Comparison of ENCODE assay signal across 1 cellular context in the genomic region with DNA sequence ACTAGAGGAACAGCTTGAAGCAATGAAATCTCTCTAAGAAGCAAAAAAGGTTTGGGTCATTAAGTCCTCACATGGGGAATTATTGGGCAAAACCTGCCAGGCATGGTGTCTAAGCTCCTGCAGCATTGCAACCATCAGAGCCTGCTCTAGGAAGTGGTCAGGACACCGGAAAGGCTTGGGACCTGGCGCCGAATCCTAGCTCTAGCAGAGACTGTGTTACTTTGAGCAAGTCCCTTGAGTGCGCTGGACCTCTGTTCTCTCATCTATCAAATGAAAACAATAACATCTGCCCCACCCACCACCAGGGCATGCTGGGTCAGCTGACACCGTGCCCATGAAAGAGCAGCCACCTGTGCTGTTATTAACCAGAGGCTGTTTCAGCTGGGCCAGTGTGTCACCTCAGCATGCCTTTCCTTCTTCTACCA.
TF ChIP-seq lines count a peak whose summit lies in the region.

No MANE protein-coding gene starts in this region.

TF ChIP-seq in HepG2, 621 proteins besides CTCF, POLR2A, EP300 and RAD21 (continued from another document and continues in another):
- TF ChIP-seq U2AF2 (IDR thresholded peaks at IDR 0.05; ENCODE audit: low read depth, low read length) (no peak), RORA (CRISPR knock-in tag; IDR thresholded peaks at IDR 0.05) (no peak), ZNF749 (CRISPR knock-in tag; IDR thresholded peaks at IDR 0.05; ENCODE audit: borderline replicate concordance) (no peak), ZNF383 (CRISPR knock-in tag; IDR thresholded peaks at IDR 0.05; ENCODE audit: borderline replicate concordance) (no peak), ZSCAN29 (CRISPR knock-in tag; conservative IDR thresholded peaks at IDR 0.05) (no peak), FOSL2 (CRISPR knock-in tag; IDR thresholded peaks at IDR 0.05) (peak; percentile 38), MTA3 (CRISPR knock-in tag; IDR thresholded peaks at IDR 0.05) (no peak), RBM22 (optimal IDR thresholded peaks at IDR 0.05; ENCODE audit: low read length) (no peak), POLR2AphosphoS5 (IDR thresholded peaks at IDR 0.05; ENCODE audit: low read depth, low read length) (peak; percentile 25; the same call in 1 of the 2 replicates), ZNF124 (CRISPR knock-in tag; IDR thresholded peaks at IDR 0.05) (no peak), BCL6 (CRISPR knock-in tag; IDR thresholded peaks at IDR 0.05) (0 out of 2 replicates have a peak, but pooled peaks have one; percentile 6), SRF (IDR thresholded peaks at IDR 0.05; ENCODE audit: low read depth, low read length) (no peak), IKZF1 (IDR thresholded peaks at IDR 0.05) (no peak), ZBTB38 (CRISPR knock-in tag; IDR thresholded peaks at IDR 0.05) (no peak), ZNF598 (CRISPR knock-in tag; IDR thresholded peaks at IDR 0.05; ENCODE audit: borderline replicate concordance) (0 out of 2 replicates have a peak, but pooled peaks have one; percentile 17), MXI1 (IDR thresholded peaks at IDR 0.05; ENCODE audit: borderline replicate concordance, low read depth, low read length) (no peak; the same call in 2 of the 3 replicates), TARDBP (CRISPR knock-in tag; IDR thresholded peaks at IDR 0.05) (0 out of 2 replicates have a peak, but pooled peaks have one; percentile 41)
- TF ChIP-seq, protein P1, sequence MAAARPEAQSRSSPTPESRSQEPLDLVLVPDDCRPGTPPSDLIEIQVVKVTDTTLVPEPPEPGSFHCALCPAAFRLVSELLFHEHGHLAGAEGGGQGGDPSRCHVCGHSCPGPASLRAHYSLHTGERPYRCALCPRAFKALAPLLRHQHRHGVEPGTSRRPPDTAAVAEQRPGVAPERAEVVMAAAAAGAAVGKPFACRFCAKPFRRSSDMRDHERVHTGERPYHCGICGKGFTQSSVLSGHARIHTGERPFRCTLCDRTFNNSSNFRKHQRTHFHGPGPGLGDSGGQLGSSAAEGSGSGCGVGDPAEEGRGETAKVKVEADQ (CRISPR knock-in tag; IDR thresholded peaks at IDR 0.05; ENCODE audit: borderline replicate concordance): no peak
- TF ChIP-seq, protein P2, sequence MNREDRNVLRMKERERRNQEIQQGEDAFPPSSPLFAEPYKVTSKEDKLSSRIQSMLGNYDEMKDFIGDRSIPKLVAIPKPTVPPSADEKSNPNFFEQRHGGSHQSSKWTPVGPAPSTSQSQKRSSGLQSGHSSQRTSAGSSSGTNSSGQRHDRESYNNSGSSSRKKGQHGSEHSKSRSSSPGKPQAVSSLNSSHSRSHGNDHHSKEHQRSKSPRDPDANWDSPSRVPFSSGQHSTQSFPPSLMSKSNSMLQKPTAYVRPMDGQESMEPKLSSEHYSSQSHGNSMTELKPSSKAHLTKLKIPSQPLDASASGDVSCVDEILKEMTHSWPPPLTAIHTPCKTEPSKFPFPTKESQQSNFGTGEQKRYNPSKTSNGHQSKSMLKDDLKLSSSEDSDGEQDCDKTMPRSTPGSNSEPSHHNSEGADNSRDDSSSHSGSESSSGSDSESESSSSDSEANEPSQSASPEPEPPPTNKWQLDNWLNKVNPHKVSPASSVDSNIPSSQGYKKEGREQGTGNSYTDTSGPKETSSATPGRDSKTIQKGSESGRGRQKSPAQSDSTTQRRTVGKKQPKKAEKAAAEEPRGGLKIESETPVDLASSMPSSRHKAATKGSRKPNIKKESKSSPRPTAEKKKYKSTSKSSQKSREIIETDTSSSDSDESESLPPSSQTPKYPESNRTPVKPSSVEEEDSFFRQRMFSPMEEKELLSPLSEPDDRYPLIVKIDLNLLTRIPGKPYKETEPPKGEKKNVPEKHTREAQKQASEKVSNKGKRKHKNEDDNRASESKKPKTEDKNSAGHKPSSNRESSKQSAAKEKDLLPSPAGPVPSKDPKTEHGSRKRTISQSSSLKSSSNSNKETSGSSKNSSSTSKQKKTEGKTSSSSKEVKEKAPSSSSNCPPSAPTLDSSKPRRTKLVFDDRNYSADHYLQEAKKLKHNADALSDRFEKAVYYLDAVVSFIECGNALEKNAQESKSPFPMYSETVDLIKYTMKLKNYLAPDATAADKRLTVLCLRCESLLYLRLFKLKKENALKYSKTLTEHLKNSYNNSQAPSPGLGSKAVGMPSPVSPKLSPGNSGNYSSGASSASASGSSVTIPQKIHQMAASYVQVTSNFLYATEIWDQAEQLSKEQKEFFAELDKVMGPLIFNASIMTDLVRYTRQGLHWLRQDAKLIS (CRISPR knock-in tag; IDR thresholded peaks at IDR 0.05): no peak
- TF ChIP-seq, protein P3, sequence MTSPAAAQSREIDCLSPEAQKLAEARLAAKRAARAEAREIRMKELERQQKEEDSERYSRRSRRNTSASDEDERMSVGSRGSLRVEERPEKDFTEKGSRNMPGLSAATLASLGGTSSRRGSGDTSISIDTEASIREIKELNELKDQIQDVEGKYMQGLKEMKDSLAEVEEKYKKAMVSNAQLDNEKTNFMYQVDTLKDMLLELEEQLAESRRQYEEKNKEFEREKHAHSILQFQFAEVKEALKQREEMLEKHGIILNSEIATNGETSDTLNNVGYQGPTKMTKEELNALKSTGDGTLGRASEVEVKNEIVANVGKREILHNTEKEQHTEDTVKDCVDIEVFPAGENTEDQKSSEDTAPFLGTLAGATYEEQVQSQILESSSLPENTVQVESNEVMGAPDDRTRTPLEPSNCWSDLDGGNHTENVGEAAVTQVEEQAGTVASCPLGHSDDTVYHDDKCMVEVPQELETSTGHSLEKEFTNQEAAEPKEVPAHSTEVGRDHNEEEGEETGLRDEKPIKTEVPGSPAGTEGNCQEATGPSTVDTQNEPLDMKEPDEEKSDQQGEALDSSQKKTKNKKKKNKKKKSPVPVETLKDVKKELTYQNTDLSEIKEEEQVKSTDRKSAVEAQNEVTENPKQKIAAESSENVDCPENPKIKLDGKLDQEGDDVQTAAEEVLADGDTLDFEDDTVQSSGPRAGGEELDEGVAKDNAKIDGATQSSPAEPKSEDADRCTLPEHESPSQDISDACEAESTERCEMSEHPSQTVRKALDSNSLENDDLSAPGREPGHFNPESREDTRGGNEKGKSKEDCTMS (CRISPR knock-in tag; conservative IDR thresholded peaks at IDR 0.05): no peak
- TF ChIP-seq, protein P4, sequence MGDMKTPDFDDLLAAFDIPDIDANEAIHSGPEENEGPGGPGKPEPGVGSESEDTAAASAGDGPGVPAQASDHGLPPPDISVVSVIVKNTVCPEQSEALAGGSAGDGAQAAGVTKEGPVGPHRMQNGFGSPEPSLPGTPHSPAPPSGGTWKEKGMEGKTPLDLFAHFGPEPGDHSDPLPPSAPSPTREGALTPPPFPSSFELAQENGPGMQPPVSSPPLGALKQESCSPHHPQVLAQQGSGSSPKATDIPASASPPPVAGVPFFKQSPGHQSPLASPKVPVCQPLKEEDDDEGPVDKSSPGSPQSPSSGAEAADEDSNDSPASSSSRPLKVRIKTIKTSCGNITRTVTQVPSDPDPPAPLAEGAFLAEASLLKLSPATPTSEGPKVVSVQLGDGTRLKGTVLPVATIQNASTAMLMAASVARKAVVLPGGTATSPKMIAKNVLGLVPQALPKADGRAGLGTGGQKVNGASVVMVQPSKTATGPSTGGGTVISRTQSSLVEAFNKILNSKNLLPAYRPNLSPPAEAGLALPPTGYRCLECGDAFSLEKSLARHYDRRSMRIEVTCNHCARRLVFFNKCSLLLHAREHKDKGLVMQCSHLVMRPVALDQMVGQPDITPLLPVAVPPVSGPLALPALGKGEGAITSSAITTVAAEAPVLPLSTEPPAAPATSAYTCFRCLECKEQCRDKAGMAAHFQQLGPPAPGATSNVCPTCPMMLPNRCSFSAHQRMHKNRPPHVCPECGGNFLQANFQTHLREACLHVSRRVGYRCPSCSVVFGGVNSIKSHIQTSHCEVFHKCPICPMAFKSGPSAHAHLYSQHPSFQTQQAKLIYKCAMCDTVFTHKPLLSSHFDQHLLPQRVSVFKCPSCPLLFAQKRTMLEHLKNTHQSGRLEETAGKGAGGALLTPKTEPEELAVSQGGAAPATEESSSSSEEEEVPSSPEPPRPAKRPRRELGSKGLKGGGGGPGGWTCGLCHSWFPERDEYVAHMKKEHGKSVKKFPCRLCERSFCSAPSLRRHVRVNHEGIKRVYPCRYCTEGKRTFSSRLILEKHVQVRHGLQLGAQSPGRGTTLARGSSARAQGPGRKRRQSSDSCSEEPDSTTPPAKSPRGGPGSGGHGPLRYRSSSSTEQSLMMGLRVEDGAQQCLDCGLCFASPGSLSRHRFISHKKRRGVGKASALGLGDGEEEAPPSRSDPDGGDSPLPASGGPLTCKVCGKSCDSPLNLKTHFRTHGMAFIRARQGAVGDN (CRISPR knock-in tag; IDR thresholded peaks at IDR 0.05): peak; percentile 55
- TF ChIP-seq, protein P5, sequence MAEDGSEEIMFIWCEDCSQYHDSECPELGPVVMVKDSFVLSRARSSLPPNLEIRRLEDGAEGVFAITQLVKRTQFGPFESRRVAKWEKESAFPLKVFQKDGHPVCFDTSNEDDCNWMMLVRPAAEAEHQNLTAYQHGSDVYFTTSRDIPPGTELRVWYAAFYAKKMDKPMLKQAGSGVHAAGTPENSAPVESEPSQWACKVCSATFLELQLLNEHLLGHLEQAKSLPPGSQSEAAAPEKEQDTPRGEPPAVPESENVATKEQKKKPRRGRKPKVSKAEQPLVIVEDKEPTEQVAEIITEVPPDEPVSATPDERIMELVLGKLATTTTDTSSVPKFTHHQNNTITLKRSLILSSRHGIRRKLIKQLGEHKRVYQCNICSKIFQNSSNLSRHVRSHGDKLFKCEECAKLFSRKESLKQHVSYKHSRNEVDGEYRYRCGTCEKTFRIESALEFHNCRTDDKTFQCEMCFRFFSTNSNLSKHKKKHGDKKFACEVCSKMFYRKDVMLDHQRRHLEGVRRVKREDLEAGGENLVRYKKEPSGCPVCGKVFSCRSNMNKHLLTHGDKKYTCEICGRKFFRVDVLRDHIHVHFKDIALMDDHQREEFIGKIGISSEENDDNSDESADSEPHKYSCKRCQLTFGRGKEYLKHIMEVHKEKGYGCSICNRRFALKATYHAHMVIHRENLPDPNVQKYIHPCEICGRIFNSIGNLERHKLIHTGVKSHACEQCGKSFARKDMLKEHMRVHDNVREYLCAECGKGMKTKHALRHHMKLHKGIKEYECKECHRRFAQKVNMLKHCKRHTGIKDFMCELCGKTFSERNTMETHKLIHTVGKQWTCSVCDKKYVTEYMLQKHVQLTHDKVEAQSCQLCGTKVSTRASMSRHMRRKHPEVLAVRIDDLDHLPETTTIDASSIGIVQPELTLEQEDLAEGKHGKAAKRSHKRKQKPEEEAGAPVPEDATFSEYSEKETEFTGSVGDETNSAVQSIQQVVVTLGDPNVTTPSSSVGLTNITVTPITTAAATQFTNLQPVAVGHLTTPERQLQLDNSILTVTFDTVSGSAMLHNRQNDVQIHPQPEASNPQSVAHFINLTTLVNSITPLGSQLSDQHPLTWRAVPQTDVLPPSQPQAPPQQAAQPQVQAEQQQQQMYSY (CRISPR knock-in tag; IDR thresholded peaks at IDR 0.05): no peak
- TF ChIP-seq, protein P6, sequence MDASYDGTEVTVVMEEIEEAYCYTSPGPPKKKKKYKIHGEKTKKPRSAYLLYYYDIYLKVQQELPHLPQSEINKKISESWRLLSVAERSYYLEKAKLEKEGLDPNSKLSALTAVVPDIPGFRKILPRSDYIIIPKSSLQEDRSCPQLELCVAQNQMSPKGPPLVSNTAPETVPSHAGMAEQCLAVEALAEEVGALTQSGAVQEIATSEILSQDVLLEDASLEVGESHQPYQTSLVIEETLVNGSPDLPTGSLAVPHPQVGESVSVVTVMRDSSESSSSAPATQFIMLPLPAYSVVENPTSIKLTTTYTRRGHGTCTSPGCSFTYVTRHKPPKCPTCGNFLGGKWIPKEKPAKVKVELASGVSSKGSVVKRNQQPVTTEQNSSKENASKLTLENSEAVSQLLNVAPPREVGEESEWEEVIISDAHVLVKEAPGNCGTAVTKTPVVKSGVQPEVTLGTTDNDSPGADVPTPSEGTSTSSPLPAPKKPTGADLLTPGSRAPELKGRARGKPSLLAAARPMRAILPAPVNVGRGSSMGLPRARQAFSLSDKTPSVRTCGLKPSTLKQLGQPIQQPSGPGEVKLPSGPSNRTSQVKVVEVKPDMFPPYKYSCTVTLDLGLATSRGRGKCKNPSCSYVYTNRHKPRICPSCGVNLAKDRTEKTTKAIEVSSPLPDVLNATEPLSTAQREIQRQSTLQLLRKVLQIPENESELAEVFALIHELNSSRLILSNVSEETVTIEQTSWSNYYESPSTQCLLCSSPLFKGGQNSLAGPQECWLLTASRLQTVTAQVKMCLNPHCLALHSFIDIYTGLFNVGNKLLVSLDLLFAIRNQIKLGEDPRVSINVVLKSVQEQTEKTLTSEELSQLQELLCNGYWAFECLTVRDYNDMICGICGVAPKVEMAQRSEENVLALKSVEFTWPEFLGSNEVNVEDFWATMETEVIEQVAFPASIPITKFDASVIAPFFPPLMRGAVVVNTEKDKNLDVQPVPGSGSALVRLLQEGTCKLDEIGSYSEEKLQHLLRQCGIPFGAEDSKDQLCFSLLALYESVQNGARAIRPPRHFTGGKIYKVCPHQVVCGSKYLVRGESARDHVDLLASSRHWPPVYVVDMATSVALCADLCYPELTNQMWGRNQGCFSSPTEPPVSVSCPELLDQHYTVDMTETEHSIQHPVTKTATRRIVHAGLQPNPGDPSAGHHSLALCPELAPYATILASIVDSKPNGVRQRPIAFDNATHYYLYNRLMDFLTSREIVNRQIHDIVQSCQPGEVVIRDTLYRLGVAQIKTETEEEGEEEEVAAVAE (CRISPR knock-in tag; IDR thresholded peaks at IDR 0.05; ENCODE audit: borderline replicate concordance): no peak
- TF ChIP-seq, protein P7, sequence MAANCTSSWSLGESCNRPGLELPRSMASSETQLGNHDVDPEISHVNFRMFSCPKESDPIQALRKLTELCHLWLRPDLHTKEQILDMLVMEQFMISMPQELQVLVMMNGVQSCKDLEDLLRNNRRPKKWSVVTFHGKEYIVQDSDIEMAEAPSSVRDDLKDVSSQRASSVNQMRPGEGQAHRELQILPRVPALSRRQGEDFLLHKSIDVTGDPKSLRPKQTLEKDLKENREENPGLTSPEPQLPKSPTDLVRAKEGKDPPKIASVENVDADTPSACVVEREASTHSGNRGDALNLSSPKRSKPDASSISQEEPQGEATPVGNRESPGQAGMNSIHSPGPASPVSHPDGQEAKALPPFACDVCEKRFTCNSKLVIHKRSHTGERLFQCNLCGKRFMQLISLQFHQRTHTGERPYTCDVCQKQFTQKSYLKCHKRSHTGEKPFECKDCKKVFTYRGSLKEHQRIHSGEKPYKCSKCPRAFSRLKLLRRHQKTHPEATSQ (CRISPR knock-in tag; IDR thresholded peaks at IDR 0.05; ENCODE audit: borderline replicate concordance): no peak
- TF ChIP-seq, protein P8, sequence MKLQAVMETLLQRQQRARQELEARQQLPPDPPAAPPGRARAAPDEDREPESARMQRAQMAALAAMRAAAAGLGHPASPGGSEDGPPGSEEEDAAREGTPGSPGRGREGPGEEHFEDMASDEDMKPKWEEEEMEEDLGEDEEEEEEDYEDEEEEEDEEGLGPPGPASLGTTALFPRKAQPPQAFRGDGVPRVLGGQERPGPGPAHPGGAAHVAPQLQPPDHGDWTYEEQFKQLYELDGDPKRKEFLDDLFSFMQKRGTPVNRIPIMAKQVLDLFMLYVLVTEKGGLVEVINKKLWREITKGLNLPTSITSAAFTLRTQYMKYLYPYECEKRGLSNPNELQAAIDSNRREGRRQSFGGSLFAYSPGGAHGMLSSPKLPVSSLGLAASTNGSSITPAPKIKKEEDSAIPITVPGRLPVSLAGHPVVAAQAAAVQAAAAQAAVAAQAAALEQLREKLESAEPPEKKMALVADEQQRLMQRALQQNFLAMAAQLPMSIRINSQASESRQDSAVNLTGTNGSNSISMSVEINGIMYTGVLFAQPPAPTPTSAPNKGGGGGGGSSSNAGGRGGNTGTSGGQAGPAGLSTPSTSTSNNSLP (IDR thresholded peaks at IDR 0.05; ENCODE audit: low read depth, low read length): no peak
